ENCODE assay signal across 24 cellular contexts in genomic region chr9:27701029-27701428, GRCh38.
A peak's percentile ranks its signal among the peaks of the same experiment; 100 is the strongest.
DNase-seq lines count a peak whose midpoint lies in the region; ATAC-seq and TF ChIP-seq lines count a peak whose summit lies in the region.
"Had no signal": no experiment of that assay in that cellular context is flagged by ENCODE, and none has a peak within 500 bp of the region (broad histone marks: within the 10 kb centered on the region; RNA-seq: fewer than 3 reads in every experiment).

No MANE protein-coding gene starts in this region.

- H3K27me3 ChIP-seq in upper lobe of right lung: no peaks in the 10 kb centered on the region
- H3K27me3 ChIP-seq: colonic mucosa, SJCRH30, stomach, tibial nerve had no signal

- H3K27ac ChIP-seq in upper lobe of right lung: no peak overlapping the region
- H3K27ac ChIP-seq: colonic mucosa, SJCRH30, stomach, tibial nerve had no signal

- H3K36me3 Mint-ChIP-seq in mesothelial cell of epicardium (no peaks in the 10 kb centered on the region), T-cell (no peaks in the 10 kb centered on the region)
- H3K36me3 Mint-ChIP-seq: brain, WTC11 had no signal

- H3K36me3 ChIP-seq in upper lobe of right lung: no peaks in the 10 kb centered on the region
- no peaks in the 10 kb centered on the region for H3K36me3 ChIP-seq in mucosa of descending colon (ENCODE audit: low read depth)
- H3K36me3 ChIP-seq: colonic mucosa, SJCRH30, stomach, tibial nerve had no signal

- H3K9me3 ChIP-seq in upper lobe of right lung (no peaks in the 10 kb centered on the region), mucosa of descending colon (no peaks in the 10 kb centered on the region)
- H3K9me3 ChIP-seq: colonic mucosa, SJCRH30, stomach, tibial nerve had no signal

- TF ChIP-seq CTCF in choroid plexus epithelial cell (conservative IDR thresholded peaks at IDR 0.05; ENCODE audit: low read depth, low read length): no peak
- TF ChIP-seq CTCF in mesothelial cell of epicardium (IDR thresholded peaks at IDR 0.05; ENCODE audit: unreplicated experiment): no peak
- no peak for TF ChIP-seq CTCF in upper lobe of right lung (IDR thresholded peaks at IDR 0.05)
- no peak for TF ChIP-seq CTCF in mucosa of descending colon (IDR thresholded peaks at IDR 0.05)

- H3K4me1 Mint-ChIP-seq in mesothelial cell of epicardium (peaks cover 22% of the 10 kb centered on the region), T-cell (no peaks in the 10 kb centered on the region)
- H3K4me1 Mint-ChIP-seq: activated CD4-positive, alpha-beta memory T cell treated with anti-CD3 and anti-CD28 coated beads, Interleukin-2, amount 10 ng/mL, durations not matched to agents 7 days and 5 days; B cell; T-helper 17 cell had no signal

- H3K9me3 Mint-ChIP-seq in mesothelial cell of epicardium: peaks cover 3% of the 10 kb centered on the region
- no peaks in the 10 kb centered on the region for H3K9me3 Mint-ChIP-seq in T-cell
- H3K9me3 Mint-ChIP-seq: activated CD4-positive, alpha-beta memory T cell treated with anti-CD3 and anti-CD28 coated beads, Interleukin-2, amount 10 ng/mL, durations not matched to agents 7 days and 5 days; WTC11 had no signal

- DNase-seq in SKM-1 treated with dmso at 0.1 percent for 144 hours (lab: John Stamatoyannopoulos, UW; ENCODE audit: unreplicated experiment) (peak; percentile 29), SKM-1 (lab: John Stamatoyannopoulos, UW; ENCODE audit: unreplicated experiment) (no peak), choroid plexus epithelial cell (ENCODE audit: low read depth) (peak; percentile 13), mesothelial cell of epicardium (ENCODE audit: low spot score in 2 of 2, unreplicated experiment in 2 of 2) (no peak), upper lobe of right lung (no peak), mucosa of descending colon (no peak), NOMO-1 treated with DMSO at 0.1 percent for 48 hours (lab: John Stamatoyannopoulos, UW; ENCODE audit: unreplicated experiment) (no peak), T-cell (no peak)
- DNase-seq: activated CD4-positive, alpha-beta memory T cell treated with anti-CD3 and anti-CD28 coated beads, Interleukin-2, amount 10 ng/mL, durations not matched to agents 7 days and 5 days; activated gamma-delta T cell; colonic mucosa; MM.1S; NCI-H1694; OCI-M1; stimulated activated CD4-positive, alpha-beta T cell treated with anti-CD3 and anti-CD28 coated beads, Interleukin-12 subunit alpha, Interleukin-12 subunit beta, amount 100 ng/mL, for 4 hours; stomach; T-helper 17 cell had no signal

- ATAC-seq in upper lobe of right lung (peak; percentile 73), mucosa of descending colon (no peak), T-cell (replicated peaks in 1 of 4) (no peak)
- ATAC-seq: K562, left colon, T-helper 17 cell, WTC11 had no signal

- POLR2A ChIA-PET in T-cell (lab: Charles Lee): no interaction called here

- CTCF ChIA-PET in T-cell (lab: Charles Lee): interaction anchor here in 1 of 2 donors (0.7 kb wide), 1 partner anchor 509 kb away, joined by 4 read pairs; no protein-coding TSS in a partner anchor

- H3K27me3 Mint-ChIP-seq in mesothelial cell of epicardium (ENCODE audit: low read depth): no peaks in the 10 kb centered on the region
- peaks cover 0 to 2% of the 10 kb centered on the region in 2 donors for H3K27me3 Mint-ChIP-seq in T-cell
- H3K27me3 Mint-ChIP-seq: activated CD4-positive, alpha-beta memory T cell treated with anti-CD3 and anti-CD28 coated beads, Interleukin-2, amount 10 ng/mL, durations not matched to agents 7 days and 5 days; brain had no signal

- intact Hi-C loops in upper lobe of right lung (cut with DNase I) (no loop called here), mucosa of descending colon (cut with DNase I, micrococcal nuclease) (no loop called here)

- H3K27ac Mint-ChIP-seq in mesothelial cell of epicardium: peak overlapping the region; percentile 72
- H3K27ac Mint-ChIP-seq in T-cell: no peak overlapping the region
- H3K27ac Mint-ChIP-seq: activated CD4-positive, alpha-beta memory T cell treated with anti-CD3 and anti-CD28 coated beads, Interleukin-2, amount 10 ng/mL, durations not matched to agents 7 days and 5 days; B cell; T-helper 17 cell; WTC11 had no signal

- H3K4me3 Mint-ChIP-seq in mesothelial cell of epicardium (no peak overlapping the region), T-cell (no peak overlapping the region)
- H3K4me3 Mint-ChIP-seq: activated CD4-positive, alpha-beta memory T cell treated with anti-CD3 and anti-CD28 coated beads, Interleukin-2, amount 10 ng/mL, durations not matched to agents 7 days and 5 days; B cell; brain; T-helper 17 cell; WTC11 had no signal

- H3K4me3 ChIP-seq in choroid plexus epithelial cell (ENCODE audit: low read depth, low read length): no peak overlapping the region
- no peak overlapping the region for H3K4me3 ChIP-seq in upper lobe of right lung
- no peak overlapping the region for H3K4me3 ChIP-seq in mucosa of descending colon
- H3K4me3 ChIP-seq: colonic mucosa, K562, SJCRH30, stomach, tibial nerve had no signal

- no peaks in the 10 kb centered on the region for H3K4me1 ChIP-seq in upper lobe of right lung
- no peaks in the 10 kb centered on the region for H3K4me1 ChIP-seq in mucosa of descending colon (ENCODE audit: low read depth)
- H3K4me1 ChIP-seq: colonic mucosa, SJCRH30, stomach had no signal

Comparison
In these comparisons a context has a peak if more than half of its experiments do, and no peak if none do; other contexts are left out.
1. DNase-seq: peak in SKM-1 treated with dmso at 0.1 percent for 144 hours (single experiment) and choroid plexus epithelial cell (single experiment); none in SKM-1 (single experiment), mesothelial cell of epicardium (0 of 2), upper lobe of right lung (single experiment), mucosa of descending colon (0 of 3), NOMO-1 treated with DMSO at 0.1 percent for 48 hours (single experiment) and T-cell (0 of 34).